ENCODE assay signal across 12 cellular contexts in genomic region chr14:91143862-91144261, GRCh38. TPM values are rescaled to one million over a fixed set of nuclear protein-coding genes. Genes with fewer than 3 reads are reported as not detected.
DNase-seq lines count a peak whose midpoint lies in the region; ATAC-seq and TF ChIP-seq lines count a peak whose summit lies in the region.
"Had no signal": no experiment of that assay in that cellular context is flagged by ENCODE, and none has a peak within 500 bp of the region (broad histone marks: within the 10 kb centered on the region; RNA-seq: fewer than 3 reads in every experiment).

No MANE protein-coding gene starts in this region.

- H3K4me1 ChIP-seq in thyroid gland: peaks cover 17 to 28% of the 10 kb centered on the region in 2 donors

- H3K27me3 Mint-ChIP-seq in activated T-cell treated with anti-CD3 and anti-CD28 coated beads, Interleukin-2, amount 50 U/mL, for 72 hours (ENCODE audit: low read depth): no peaks in the 10 kb centered on the region
- no peaks in the 10 kb centered on the region for H3K27me3 Mint-ChIP-seq in naive thymus-derived CD8-positive, alpha-beta T cell

- H3K9me3 ChIP-seq in thyroid gland: no peaks in the 10 kb centered on the region

- no peak overlapping the region for H3K4me3 ChIP-seq in thyroid gland (replicated peaks in 1 of 3)
- H3K4me3 ChIP-seq: hepatocyte had no signal

- peak overlapping the region; percentile 17 to 67 (median 61) for H3K27ac ChIP-seq in thyroid gland
- H3K27ac ChIP-seq: hepatocyte had no signal

- intact Hi-C loops in thyroid gland (cut with DNase I): no loop called here

- DNase-seq in activated T-cell treated with anti-CD3 and anti-CD28 coated beads, Interleukin-2, amount 50 U/mL, for 72 hours: no peak
- no peak for DNase-seq in activated T-cell treated with anti-CD3 and anti-CD28 coated beads for 4 hours
- peak; percentile 58 for DNase-seq in cerebellum (ENCODE audit: low spot score)
- peak; percentile 86 for DNase-seq in left lobe of liver (ENCODE audit: low spot score)
- DNase-seq in thyroid gland: peak; percentile 63 to 72
- DNase-seq in naive thymus-derived CD8-positive, alpha-beta T cell: no peak
- no peak for DNase-seq in activated effector memory CD4-positive, alpha-beta T cell treated with Interleukin-2 at 50 U/mL for 16 hours
- DNase-seq: activated gamma-delta T cell; effector CD8-positive, alpha-beta T cell; NCI-H2107 had no signal

- H3K4me1 Mint-ChIP-seq in activated T-cell treated with anti-CD3 and anti-CD28 coated beads, Interleukin-2, amount 50 U/mL, for 72 hours (ENCODE audit: low read depth): peaks cover 49% of the 10 kb centered on the region
- peaks cover 14 to 57% (median 33%) of the 10 kb centered on the region in 4 donors for H3K4me1 Mint-ChIP-seq in naive thymus-derived CD8-positive, alpha-beta T cell

- POLR2A ChIA-PET in naive thymus-derived CD8-positive, alpha-beta T cell (lab: Charles Lee): no interaction called here

- no peaks in the 10 kb centered on the region for H3K9me3 Mint-ChIP-seq in activated T-cell treated with anti-CD3 and anti-CD28 coated beads, Interleukin-2, amount 50 U/mL, for 72 hours
- H3K9me3 Mint-ChIP-seq in naive thymus-derived CD8-positive, alpha-beta T cell: no peaks in the 10 kb centered on the region

- no peak for TF ChIP-seq CTCF in thyroid gland (IDR thresholded peaks at IDR 0.05)

- no peak for TF ChIP-seq POLR2A in thyroid gland (IDR thresholded peaks at IDR 0.05)

- no peaks in the 10 kb centered on the region for H3K27me3 ChIP-seq in thyroid gland
- H3K27me3 ChIP-seq: hepatocyte had no signal

- peaks cover 6 to 7% of the 10 kb centered on the region in 2 donors for H3K36me3 Mint-ChIP-seq in activated T-cell treated with anti-CD3 and anti-CD28 coated beads, Interleukin-2, amount 50 U/mL, for 72 hours (ENCODE audit: insufficient read depth in 2 of 2)
- peaks cover 0 to 59% (median 7%) of the 10 kb centered on the region in 3 donors for H3K36me3 Mint-ChIP-seq in naive thymus-derived CD8-positive, alpha-beta T cell

- peaks cover 0 to 4% of the 10 kb centered on the region in 2 donors for H3K36me3 ChIP-seq in thyroid gland

- no peak overlapping the region for H3K4me3 Mint-ChIP-seq in activated T-cell treated with anti-CD3 and anti-CD28 coated beads, Interleukin-2, amount 50 U/mL, for 72 hours
- H3K4me3 Mint-ChIP-seq in naive thymus-derived CD8-positive, alpha-beta T cell: peak overlapping the region in 1 of 10 donors; percentile 24

- WGBS in thyroid gland, 2 donors: 38 to 54% methylated on average over 8 of the region's 8 CpGs

- H3K27ac Mint-ChIP-seq in activated T-cell treated with anti-CD3 and anti-CD28 coated beads, Interleukin-2, amount 50 U/mL, for 72 hours: peak overlapping the region; percentile 43
- H3K27ac Mint-ChIP-seq in naive thymus-derived CD8-positive, alpha-beta T cell: peak overlapping the region in 3 of 10 donors; percentile 26 to 29 (median 26)

- no peak for ATAC-seq in activated T-cell treated with anti-CD3 and anti-CD28 coated beads, Interleukin-2, amount 50 U/mL, for 72 hours (replicated peaks in 1 of 2)
- ATAC-seq in left lobe of liver: peak; percentile 79
- no peak for ATAC-seq in GM21447 (IDR thresholded peaks at IDR 0.05; ENCODE audit: unreplicated experiment)
- no peak for ATAC-seq in naive thymus-derived CD8-positive, alpha-beta T cell

RNA-seq across cellular contexts. Expression of gene DGLUCY, which starts 30.0 kb away (rescaled TPM):
- 10 to 100 TPM; 70.5 to 90.5 TPM for total RNA-seq in activated T-cell treated with anti-CD3 and anti-CD28 coated beads, Interleukin-2, amount 50 U/mL, for 72 hours
- total RNA-seq in cerebellum: 31.6 TPM
- 53.1 TPM for total RNA-seq in left lobe of liver
- 100 to 1,000 TPM in 3 of 4 donors, 10 to 100 TPM in 1; 58.0 to 125 (median 103) TPM for total RNA-seq in thyroid gland
- total RNA-seq in naive thymus-derived CD8-positive, alpha-beta T cell: 10 to 100 TPM; 83.5 to 83.9 TPM
- 10 to 100 TPM; 24.9 to 38.5 (median 28.5) TPM for polyA plus RNA-seq in naive thymus-derived CD8-positive, alpha-beta T cell

Comparison
In these comparisons a context has a peak if more than half of its experiments do, and no peak if none do; other contexts are left out.
1. DNase-seq: peak in cerebellum (single experiment), left lobe of liver (single experiment) and thyroid gland (2 of 2); none in activated T-cell treated with anti-CD3 and anti-CD28 coated beads, Interleukin-2, amount 50 U/mL, for 72 hours (0 of 2), activated T-cell treated with anti-CD3 and anti-CD28 coated beads for 4 hours (single experiment), naive thymus-derived CD8-positive, alpha-beta T cell (0 of 10) and activated effector memory CD4-positive, alpha-beta T cell treated with Interleukin-2 at 50 U/mL for 16 hours (single experiment).